Comparison of ENCODE assay signal across 1 cellular context in genomic region chr17:75721463-75722011, GRCh38.
TF ChIP-seq lines count a peak whose summit lies in the region.

No MANE protein-coding gene starts in this region.

TF ChIP-seq in endothelial cell of umbilical vein, 7 proteins besides CTCF, POLR2A, EP300 and RAD21:
- no peak for TF ChIP-seq GATA2 (IDR thresholded peaks at IDR 0.05; ENCODE audit: insufficient read depth, insufficient read length, low read depth, low read length)
- no peak for TF ChIP-seq EZH2 (IDR thresholded peaks at IDR 0.05; ENCODE audit: borderline replicate concordance, low read depth, low read length, severe bottlenecking)
- no peak for TF ChIP-seq FOS (IDR thresholded peaks at IDR 0.05; ENCODE audit: borderline replicate concordance, insufficient read depth, low read length)
- TF ChIP-seq MYC (IDR thresholded peaks at IDR 0.05; ENCODE audit: low read depth, low read length) = no peak
- TF ChIP-seq POLR2AphosphoS5 (IDR thresholded peaks at IDR 0.05; ENCODE audit: insufficient read depth, low read depth, low read length) = no peak
- TF ChIP-seq MAX (IDR thresholded peaks at IDR 0.05; ENCODE audit: insufficient read depth, insufficient read length) = no peak
- no peak for TF ChIP-seq JUN (IDR thresholded peaks at IDR 0.05; ENCODE audit: borderline replicate concordance, insufficient read depth, insufficient read length, low read depth)
